Comparison of ENCODE assay signal across 1 cellular context in the genomic region with DNA sequence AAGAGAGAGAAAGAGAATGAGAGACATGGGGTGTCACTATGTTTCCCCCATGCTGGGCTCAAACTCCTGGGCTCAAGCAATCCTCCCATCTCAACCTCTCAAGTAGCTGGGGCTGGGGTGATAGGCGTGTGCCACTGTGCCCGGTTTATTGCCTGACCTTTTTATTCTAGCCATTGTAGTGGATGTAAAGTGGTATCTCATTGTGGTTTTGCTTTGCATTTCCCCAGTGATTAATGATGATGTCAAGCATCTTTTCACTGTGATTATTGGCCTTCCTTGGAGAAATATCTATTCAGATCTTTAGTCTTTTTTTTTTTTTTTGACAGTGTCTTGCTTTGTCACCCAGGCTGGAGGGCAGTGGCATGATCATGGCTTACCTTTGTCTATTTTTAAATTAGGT.
TF ChIP-seq lines count a peak whose summit lies in the region.

No MANE protein-coding gene starts in this region.

TF ChIP-seq in K562, 482 proteins besides CTCF, POLR2A, EP300 and RAD21 (continued from another document):
- TF ChIP-seq, protein P1, sequence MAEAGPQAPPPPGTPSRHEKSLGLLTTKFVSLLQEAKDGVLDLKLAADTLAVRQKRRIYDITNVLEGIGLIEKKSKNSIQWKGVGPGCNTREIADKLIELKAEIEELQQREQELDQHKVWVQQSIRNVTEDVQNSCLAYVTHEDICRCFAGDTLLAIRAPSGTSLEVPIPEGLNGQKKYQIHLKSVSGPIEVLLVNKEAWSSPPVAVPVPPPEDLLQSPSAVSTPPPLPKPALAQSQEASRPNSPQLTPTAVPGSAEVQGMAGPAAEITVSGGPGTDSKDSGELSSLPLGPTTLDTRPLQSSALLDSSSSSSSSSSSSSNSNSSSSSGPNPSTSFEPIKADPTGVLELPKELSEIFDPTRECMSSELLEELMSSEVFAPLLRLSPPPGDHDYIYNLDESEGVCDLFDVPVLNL (CRISPR knock-in tag; IDR thresholded peaks at IDR 0.05; ENCODE audit: low read depth), result no peak
- peak; percentile 12; the same call in 1 of the 2 replicates for TF ChIP-seq ARID1B (IDR thresholded peaks at IDR 0.05)
- peak; percentile 84 for TF ChIP-seq MEIS2 (IDR thresholded peaks at IDR 0.05; ENCODE audit: partially characterized antibody)
- TF ChIP-seq, protein P2, sequence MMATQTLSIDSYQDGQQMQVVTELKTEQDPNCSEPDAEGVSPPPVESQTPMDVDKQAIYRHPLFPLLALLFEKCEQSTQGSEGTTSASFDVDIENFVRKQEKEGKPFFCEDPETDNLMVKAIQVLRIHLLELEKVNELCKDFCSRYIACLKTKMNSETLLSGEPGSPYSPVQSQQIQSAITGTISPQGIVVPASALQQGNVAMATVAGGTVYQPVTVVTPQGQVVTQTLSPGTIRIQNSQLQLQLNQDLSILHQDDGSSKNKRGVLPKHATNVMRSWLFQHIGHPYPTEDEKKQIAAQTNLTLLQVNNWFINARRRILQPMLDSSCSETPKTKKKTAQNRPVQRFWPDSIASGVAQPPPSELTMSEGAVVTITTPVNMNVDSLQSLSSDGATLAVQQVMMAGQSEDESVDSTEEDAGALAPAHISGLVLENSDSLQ (IDR thresholded peaks at IDR 0.05), result peak; percentile 28
- TF ChIP-seq, protein P3, sequence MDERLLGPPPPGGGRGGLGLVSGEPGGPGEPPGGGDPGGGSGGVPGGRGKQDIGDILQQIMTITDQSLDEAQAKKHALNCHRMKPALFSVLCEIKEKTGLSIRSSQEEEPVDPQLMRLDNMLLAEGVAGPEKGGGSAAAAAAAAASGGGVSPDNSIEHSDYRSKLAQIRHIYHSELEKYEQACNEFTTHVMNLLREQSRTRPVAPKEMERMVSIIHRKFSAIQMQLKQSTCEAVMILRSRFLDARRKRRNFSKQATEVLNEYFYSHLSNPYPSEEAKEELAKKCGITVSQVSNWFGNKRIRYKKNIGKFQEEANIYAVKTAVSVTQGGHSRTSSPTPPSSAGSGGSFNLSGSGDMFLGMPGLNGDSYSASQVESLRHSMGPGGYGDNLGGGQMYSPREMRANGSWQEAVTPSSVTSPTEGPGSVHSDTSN (CRISPR knock-in tag; IDR thresholded peaks at IDR 0.05; ENCODE audit: low read depth), result no peak
- TF ChIP-seq, protein P3 (tag; conservative IDR thresholded peaks at IDR 0.05; ENCODE audit: low read depth), result peak; percentile 38; the same call in 1 of the 2 replicates
- no peak for TF ChIP-seq ZNF561 (CRISPR knock-in tag; conservative IDR thresholded peaks at IDR 0.05)
TF ChIP-seq in K562: peak in this region for 5.
